ENCODE assay signal across 8 cellular contexts in the genomic region with DNA sequence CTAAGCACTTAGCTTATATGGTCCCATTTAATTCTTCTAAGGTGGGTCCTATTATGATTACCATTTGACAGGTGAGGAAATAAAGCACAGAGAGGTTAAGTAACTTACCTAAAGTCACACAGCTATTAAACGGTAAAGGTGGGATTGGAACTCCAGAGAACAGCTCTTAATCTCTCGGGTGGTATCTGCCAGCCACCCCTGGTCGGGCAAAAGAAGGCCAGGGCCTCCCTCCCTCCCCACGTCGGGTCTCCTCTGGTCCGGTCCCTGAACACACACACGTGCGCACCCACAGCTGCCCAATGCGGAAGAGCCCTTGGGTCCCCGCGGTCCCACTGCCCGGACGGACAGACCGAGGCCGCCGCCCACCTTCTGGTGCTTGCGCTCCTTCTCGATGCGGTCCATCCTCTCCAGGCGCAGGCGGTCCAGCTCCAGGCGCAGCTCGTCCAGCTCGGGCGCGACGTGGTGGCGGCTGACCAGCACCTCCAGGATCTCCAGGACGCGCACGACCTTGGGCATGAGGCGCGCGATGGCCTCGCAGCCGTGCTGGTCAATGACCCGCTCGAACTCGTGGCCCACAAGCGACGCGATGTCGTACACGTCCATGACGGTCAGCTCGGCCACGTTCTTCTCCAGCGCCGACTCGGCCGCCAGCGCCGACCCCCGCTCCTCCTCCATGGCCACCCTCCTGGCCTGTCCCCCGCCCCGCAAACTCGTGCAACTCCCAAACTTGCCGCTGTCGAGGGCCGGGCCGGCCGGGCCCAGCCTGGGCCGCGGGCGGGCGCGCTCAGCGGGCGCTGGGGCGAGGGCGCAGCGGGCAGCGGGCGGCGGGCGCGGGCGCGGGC. TPM values are rescaled to one million over a fixed set of nuclear protein-coding genes. Genes with fewer than 3 reads are reported as not detected.
A peak's percentile ranks its signal among the peaks of the same experiment; 100 is the strongest.
DNase-seq lines count a peak whose midpoint lies in the region; ATAC-seq, FAIRE-seq and TF ChIP-seq lines count a peak whose summit lies in the region.

No MANE protein-coding gene starts in this region.

- H3K9me3 ChIP-seq in kidney (ENCODE audit: control insufficient read depth in 1 of 2, low read length in 2 of 2): no peaks in the 10 kb centered on the region

- no peaks in the 10 kb centered on the region for H3K36me3 ChIP-seq in kidney (ENCODE audit: control insufficient read depth in 1 of 2, insufficient read depth in 2 of 2, low read length in 2 of 2)

- FAIRE-seq in kidney (lab: Jason Lieb, UNC): no peak

- TF ChIP-seq CTCF in choroid plexus epithelial cell (conservative IDR thresholded peaks at IDR 0.05; ENCODE audit: low read depth, low read length) (no peak), kidney (IDR thresholded peaks at IDR 0.05; ENCODE audit: borderline replicate concordance, extremely low read depth, insufficient read depth) (no peak)

- intact Hi-C loops in kidney (cut with DNase I): no loop called here

- peak; percentile 2 for DNase-seq in activated naive CD4-positive, alpha-beta T cell treated with Interleukin-2 at 50 U/mL for 16 hours
- DNase-seq in activated naive CD4-positive, alpha-beta T cell (lab: John Stamatoyannopoulos, UW): no peak
- peak; percentile 39 for DNase-seq in RPMI7951 (ENCODE audit: low read depth)
- DNase-seq in choroid plexus epithelial cell (ENCODE audit: low read depth): peak; percentile 23
- DNase-seq in kidney: peak; percentile 87
- peak; percentile 3 for DNase-seq in stimulated activated CD8-positive, alpha-beta memory T cell treated with anti-CD3 and anti-CD28 coated beads, Interleukin-4, amount 100 ng/mL, for 24 hours (ENCODE audit: low read depth)
- no peak for DNase-seq in H4 (ENCODE audit: low spot score)

- peak overlapping the region; percentile 69 to 77 for H3K9ac ChIP-seq in kidney (ENCODE audit: low read length in 2 of 2)

- no peak for ATAC-seq in HG03565 (IDR thresholded peaks at IDR 0.05; ENCODE audit: unreplicated experiment)

- H3K27ac ChIP-seq in kidney (ENCODE audit: low read depth in 2 of 2, low read length in 2 of 2): peak overlapping the region in 1 of 2 donors; percentile 60

- H3K4me3 ChIP-seq in choroid plexus epithelial cell (ENCODE audit: low read depth, low read length) (peak overlapping the region; percentile 81), kidney (ENCODE audit: low read length in 2 of 2) (peak overlapping the region; percentile 74 to 75)

- peaks cover 0 to 17% of the 10 kb centered on the region in 2 donors for H3K4me1 ChIP-seq in kidney (ENCODE audit: control insufficient read depth in 1 of 2, insufficient read depth in 1 of 2, low read depth in 1 of 2, low read length in 2 of 2)

RNA-seq across cellular contexts. Expression of gene RILPL1, which starts 0.5 kb away (rescaled TPM):
- total RNA-seq in RPMI7951 (2014; rRNA removed; shearing (Covaris generic)): 4.8 and 10.3 TPM in 2 replicates
- 14.1 TPM for total RNA-seq in kidney
- polyA plus RNA-seq in kidney (ENCODE audit: insufficient read depth, low read depth, low replicate concordance): 19.0 TPM
- total RNA-seq in H4 (2014; rRNA removed; shearing (Covaris generic)): 5.0 and 10.8 TPM in 2 replicates

RNA-seq across cellular contexts. Expression of gene TMED2, which starts 51.3 kb away (rescaled TPM):
- 231 and 253 TPM in 2 replicates for total RNA-seq in RPMI7951 (2014; rRNA removed; shearing (Covaris generic))
- total RNA-seq in kidney: 229 TPM
- polyA plus RNA-seq in kidney (ENCODE audit: insufficient read depth, low read depth, low replicate concordance): 89.1 TPM
- 286 and 304 TPM in 2 replicates for total RNA-seq in H4 (2014; rRNA removed; shearing (Covaris generic))

Comparison
In these comparisons a context has a peak if more than half of its experiments do, and no peak if none do; other contexts are left out.
1. DNase-seq: peak in activated naive CD4-positive, alpha-beta T cell treated with Interleukin-2 at 50 U/mL for 16 hours (single experiment), RPMI7951 (single experiment), choroid plexus epithelial cell (single experiment), kidney (single experiment) and stimulated activated CD8-positive, alpha-beta memory T cell treated with anti-CD3 and anti-CD28 coated beads, Interleukin-4, amount 100 ng/mL, for 24 hours (single experiment); none in activated naive CD4-positive, alpha-beta T cell (0 of 4) and H4 (single experiment).